ENCODE assay signal across 21 cellular contexts in the genomic region with DNA sequence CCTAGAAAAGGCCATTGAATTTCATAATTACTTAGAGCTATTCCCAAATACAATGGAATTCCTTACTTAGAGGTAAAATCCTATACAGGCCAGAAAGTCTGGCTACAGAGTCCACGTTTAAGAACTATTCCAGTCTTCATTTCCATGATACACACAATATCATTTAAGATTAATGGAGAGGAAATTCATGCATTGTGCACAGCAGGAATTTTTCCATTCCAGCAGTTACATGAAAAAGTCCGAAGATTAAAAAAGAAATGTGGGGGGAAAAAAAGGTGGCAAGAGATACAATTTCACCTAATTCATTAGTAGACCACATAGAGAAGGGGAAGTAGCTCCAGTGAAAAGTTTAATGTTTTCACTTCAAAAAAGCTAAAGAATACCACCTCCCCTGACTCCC.
"Had no signal": no experiment of that assay in that cellular context is flagged by ENCODE, and none has a peak within 500 bp of the region (broad histone marks: within the 10 kb centered on the region; RNA-seq: fewer than 3 reads in every experiment).

No MANE protein-coding gene starts in this region.

- H3K9me3 Mint-ChIP-seq: activated CD4-positive, alpha-beta T cell treated with anti-CD3 and anti-CD28 coated beads, Interleukin-2, amount 10 ng/mL, durations not matched to agents 24 days and 14 days; activated naive CD4-positive, alpha-beta T cell treated with anti-CD3 and anti-CD28 coated beads, Interleukin-2, amount 50 U/mL, for 72 hours; effector memory CD8-positive, alpha-beta T cell; stimulated activated naive CD8-positive, alpha-beta T cell treated with anti-CD3 and anti-CD28 coated beads, Interleukin-15, Interleukin-2, amounts not matched to agents 100 ng/mL and 50 ng/mL, for 24 hours had no signal

- H3K4me3 Mint-ChIP-seq: activated CD4-positive, alpha-beta T cell treated with anti-CD3 and anti-CD28 coated beads, Interleukin-2, amount 10 ng/mL, durations not matched to agents 24 days and 14 days; effector memory CD8-positive, alpha-beta T cell; stimulated activated naive CD8-positive, alpha-beta T cell treated with anti-CD3 and anti-CD28 coated beads, Interleukin-15, Interleukin-2, amounts not matched to agents 100 ng/mL and 50 ng/mL, for 24 hours had no signal

- DNase-seq: activated CD4-positive, alpha-beta T cell treated with anti-CD3 and anti-CD28 coated beads, Interleukin-2, amount 10 ng/mL, durations not matched to agents 24 days and 14 days; activated CD4-positive, CD25-positive, alpha-beta regulatory T cell; activated CD8-positive, alpha-beta memory T cell treated with anti-CD3 and anti-CD28 coated beads, Interleukin-2, amount 50 U/mL, for 4 hours; activated effector memory CD4-positive, alpha-beta T cell treated with anti-CD3 and anti-CD28 coated beads, Interleukin-2, amount 50 U/mL, for 16 hours; activated T-cell treated with anti-CD3 and anti-CD28 coated beads, Interleukin-2, amount 50 U/mL, for 48 hours; body of pancreas; dermis blood vessel endothelial cell; effector memory CD8-positive, alpha-beta T cell; hippocampal formation; islet precursor cell; left lung; SK-N-SH; stimulated activated CD4-positive, alpha-beta T cell treated with anti-CD3 and anti-CD28 coated beads, Interleukin-12 subunit alpha, Interleukin-12 subunit beta, amount 100 ng/mL, for 4 hours; stimulated activated CD4-positive, alpha-beta T cell treated with anti-CD3 and anti-CD28 coated beads, Interleukin-1b, Interleukin-23, amount 100 ng/mL, for 48 hours; T-helper 9 cell; transverse colon; uterus had no signal

- H3K4me1 Mint-ChIP-seq: activated CD4-positive, alpha-beta T cell treated with anti-CD3 and anti-CD28 coated beads, Interleukin-2, amount 10 ng/mL, durations not matched to agents 24 days and 14 days had no signal

- ATAC-seq: activated naive CD4-positive, alpha-beta T cell treated with anti-CD3 and anti-CD28 coated beads, Interleukin-2, amount 50 U/mL, for 72 hours; body of pancreas; effector memory CD8-positive, alpha-beta T cell; left lung had no signal

- H3K27me3 Mint-ChIP-seq: activated CD4-positive, alpha-beta T cell treated with anti-CD3 and anti-CD28 coated beads, Interleukin-2, amount 10 ng/mL, durations not matched to agents 24 days and 14 days; effector memory CD8-positive, alpha-beta T cell; stimulated activated naive CD8-positive, alpha-beta T cell treated with anti-CD3 and anti-CD28 coated beads, Interleukin-15, Interleukin-2, amounts not matched to agents 100 ng/mL and 50 ng/mL, for 24 hours had no signal

- H3K4me3 ChIP-seq: body of pancreas, left lung, right atrium auricular region, suprapubic skin, transverse colon, uterus had no signal
